In the genomic region with DNA sequence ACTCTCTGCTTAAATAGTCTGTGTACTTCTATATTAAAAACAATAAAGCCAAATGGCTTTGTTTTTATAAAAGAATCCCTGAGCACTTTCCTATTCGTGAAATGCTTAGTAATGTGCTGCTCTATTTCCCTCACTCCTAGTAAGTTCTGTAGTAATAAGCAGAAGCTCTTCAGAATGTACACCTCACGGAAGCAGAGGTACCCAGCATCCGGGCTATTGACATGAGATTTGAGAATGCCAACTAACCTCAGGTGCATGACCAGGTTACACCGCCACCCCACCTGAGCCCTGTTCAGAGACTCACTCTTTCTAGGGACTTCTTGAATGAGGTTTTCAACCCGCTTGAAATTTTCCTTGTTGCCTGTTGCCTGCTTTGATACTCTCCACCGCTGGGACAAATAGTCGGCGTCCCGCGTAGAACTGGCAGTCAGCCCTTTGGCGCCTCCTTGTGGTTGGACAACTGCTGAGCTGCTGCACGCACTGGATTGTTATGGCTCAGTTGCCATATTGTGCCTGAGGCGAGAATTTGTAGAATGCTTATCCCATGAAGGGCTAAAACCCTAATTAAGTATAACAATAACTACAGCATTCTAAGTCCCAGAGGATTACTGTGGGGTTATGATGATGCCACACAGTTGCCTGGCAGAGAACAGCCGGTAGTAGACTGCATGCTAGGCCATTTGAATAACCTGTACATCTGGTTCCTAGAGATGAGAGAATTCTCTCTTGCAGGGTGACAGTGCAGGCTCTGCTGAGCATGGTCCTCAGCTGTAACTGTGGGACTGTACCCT, we compare ENCODE assay signal across 8 cellular contexts.
DNase-seq lines count a peak whose midpoint lies in the region; ATAC-seq and TF ChIP-seq lines count a peak whose summit lies in the region.

No MANE protein-coding gene starts in this region.

- H3K27ac ChIP-seq in adrenal gland (no peak overlapping the region), right atrium auricular region (no peak overlapping the region), gastrocnemius medialis (no peak overlapping the region)

- H3K4me1 ChIP-seq in adrenal gland (replicated peaks in 1 of 2) = no peaks in the 10 kb centered on the region
- H3K4me1 ChIP-seq in right atrium auricular region = no peaks in the 10 kb centered on the region
- no peaks in the 10 kb centered on the region for H3K4me1 ChIP-seq in gastrocnemius medialis

- DNase-seq in HCEC 1CT = peak; percentile 76
- peak; percentile 70 for DNase-seq in MG63
- peak; percentile 64 for DNase-seq in T follicular helper cell (ENCODE audit: low read depth)
- DNase-seq in adrenal gland = peak; percentile 34 to 93 (median 68)
- peak; percentile 85 for DNase-seq in right atrium auricular region (ENCODE audit: low spot score)
- DNase-seq in gastrocnemius medialis = peak; percentile 61 to 75
- no peak for DNase-seq in NCI-H2227 treated with DMSO at 0.1 percent for 48 hours (lab: John Stamatoyannopoulos, UW)

- H3K4me3 ChIP-seq in MG63 (no peak overlapping the region), adrenal gland (no peak overlapping the region), right atrium auricular region (no peak overlapping the region), gastrocnemius medialis (peak overlapping the region in 2 of 4 donors; percentile 15 to 38)

- H3K36me3 ChIP-seq in MG63 (no peaks in the 10 kb centered on the region), adrenal gland (replicated peaks in 1 of 2) (no peaks in the 10 kb centered on the region), right atrium auricular region (no peaks in the 10 kb centered on the region), gastrocnemius medialis (no peaks in the 10 kb centered on the region)

- H3K9me3 ChIP-seq in MG63 (no peaks in the 10 kb centered on the region), adrenal gland (replicated peaks in 1 of 3) (no peaks in the 10 kb centered on the region), right atrium auricular region (no peaks in the 10 kb centered on the region), gastrocnemius medialis (no peaks in the 10 kb centered on the region)

- in situ Hi-C loops in gastrocnemius medialis (cut with MboI; ENCODE audit: low sequenced_read_pairs in 4 of 4) = loop anchor here (5.0 to 10.0 kb wide), 4 partner anchors 513 to 718 kb away; no protein-coding TSS in a partner anchor

- H3K27me3 ChIP-seq in MG63 (no peaks in the 10 kb centered on the region), adrenal gland (no peaks in the 10 kb centered on the region), right atrium auricular region (no peaks in the 10 kb centered on the region), gastrocnemius medialis (no peaks in the 10 kb centered on the region)

- ATAC-seq in gastrocnemius medialis = peak; percentile 63 to 85

- TF ChIP-seq CTCF in GM12873 (IDR thresholded peaks at IDR 0.05; ENCODE audit: insufficient read depth, low read depth, low read length, missing control alignments) = peak; percentile 99
- TF ChIP-seq CTCF in adrenal gland (IDR thresholded peaks at IDR 0.05) = peak; percentile 51 to 83 (median 68)
- peak; percentile 86 to 89 for TF ChIP-seq CTCF in right atrium auricular region (IDR thresholded peaks at IDR 0.05)
- TF ChIP-seq CTCF in gastrocnemius medialis (IDR thresholded peaks at IDR 0.05 in 4 of 5, conservative IDR thresholded peaks at IDR 0.05 in 1 of 5) = peak; percentile 90 to 94 (median 91)

- intact Hi-C loops in adrenal gland (cut with DNase I) (no loop called here), gastrocnemius medialis (cut with DNase I; ENCODE audit: low total_unique reads) (loop anchor here (1.0 to 2.0 kb wide), 3 partner anchors 51 to 718 kb away; no protein-coding TSS in a partner anchor)

- TF ChIP-seq POLR2A in adrenal gland (IDR thresholded peaks at IDR 0.05) (no peak), gastrocnemius medialis (IDR thresholded peaks at IDR 0.05) (no peak)

- WGBS in adrenal gland, 4 donors = 18 to 24% (median 23%) methylated on average over 14 of the region's 14 CpGs
